9 cellular contexts compared by ENCODE assay signal in the genomic region with DNA sequence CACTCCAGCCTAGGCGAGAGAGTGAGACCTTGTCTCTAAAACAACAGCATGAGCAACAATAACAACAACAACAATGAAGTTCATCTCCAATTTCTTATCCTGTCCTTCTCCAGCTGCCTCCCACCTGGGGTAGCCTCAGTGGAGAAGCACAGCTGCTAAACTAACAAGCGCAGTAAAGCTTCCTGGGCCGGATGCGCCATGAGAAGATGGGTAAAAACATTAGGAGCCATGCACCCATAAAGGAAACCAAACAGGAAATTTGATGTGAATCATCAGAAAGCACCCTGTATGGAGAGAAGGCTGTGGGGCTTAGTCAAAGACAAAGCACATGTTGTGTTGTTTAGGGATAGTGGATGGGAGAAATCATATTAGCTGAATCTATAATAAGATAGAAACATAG.
A peak's percentile ranks its signal among the peaks of the same experiment; 100 is the strongest.
DNase-seq lines count a peak whose midpoint lies in the region; ATAC-seq and TF ChIP-seq lines count a peak whose summit lies in the region.
"Had no signal": no experiment of that assay in that cellular context is flagged by ENCODE, and none has a peak within 500 bp of the region (broad histone marks: within the 10 kb centered on the region; RNA-seq: fewer than 3 reads in every experiment).

No MANE protein-coding gene starts in this region.

- H2AFZ ChIP-seq in trophoblast cell (ENCODE audit: insufficient read depth, low read length, poor library complexity): no peak overlapping the region

- no peak for TF ChIP-seq POLR2A in GM18505 (IDR thresholded peaks at IDR 0.05; ENCODE audit: borderline replicate concordance, extremely low read depth, insufficient read depth, insufficient read length)

- no peak for TF ChIP-seq CTCF in glutamatergic neuron (IDR thresholded peaks at IDR 0.05; ENCODE audit: partially characterized antibody, unreplicated experiment)
- no peak for TF ChIP-seq CTCF in mesothelial cell of epicardium (IDR thresholded peaks at IDR 0.05; ENCODE audit: unreplicated experiment)

- no peak overlapping the region for H4K12ac ChIP-seq in trophoblast cell (ENCODE audit: low read depth, low read length)

- H3K79me2 ChIP-seq in trophoblast cell (ENCODE audit: control insufficient read depth, insufficient read depth, low read length, poor library complexity): no peaks in the 10 kb centered on the region

- H3K9ac ChIP-seq in trophoblast cell (ENCODE audit: low read length): no peak overlapping the region

- no peak overlapping the region for H3K4ac ChIP-seq in trophoblast cell (ENCODE audit: low read depth, low read length)

- no peak overlapping the region for H4K91ac ChIP-seq in trophoblast cell (ENCODE audit: low read depth, low read length)

- no peak overlapping the region for H3K4me2 ChIP-seq in trophoblast cell (ENCODE audit: low read length)

- H3K36me3 Mint-ChIP-seq in glutamatergic neuron (ENCODE audit: unreplicated experiment) (peaks cover 3% of the 10 kb centered on the region), mesothelial cell of epicardium (peaks cover 2% of the 10 kb centered on the region)

- DNase-seq in activated CD4-positive, alpha-beta T cell treated with anti-CD3 and anti-CD28 coated beads, Interleukin-2, amount 50 U/mL, for 1 hour: peak; percentile 52
- no peak for DNase-seq in glutamatergic neuron
- no peak for DNase-seq in NCI-H526 treated with DMSO at 0.1 percent for 48 hours (lab: John Stamatoyannopoulos, UW)
- DNase-seq in mesothelial cell of epicardium (ENCODE audit: low spot score in 2 of 2, unreplicated experiment in 2 of 2): no peak
- no peak for DNase-seq in trophoblast cell

- peak; percentile 42 for ATAC-seq in GM18508 (IDR thresholded peaks at IDR 0.05; ENCODE audit: insufficient read depth, unreplicated experiment)
- ATAC-seq in HG02981 (IDR thresholded peaks at IDR 0.05; ENCODE audit: unreplicated experiment): peak; percentile 48
- ATAC-seq in GM18505 (IDR thresholded peaks at IDR 0.05; ENCODE audit: unreplicated experiment): no peak

- H3K36me3 ChIP-seq in trophoblast cell (ENCODE audit: control insufficient read depth in 1 of 2, insufficient read depth in 2 of 2, low read length in 2 of 2): no peaks in the 10 kb centered on the region
- H3K36me3 ChIP-seq: SJSA1 had no signal

- H3K9me3 Mint-ChIP-seq in glutamatergic neuron (ENCODE audit: unreplicated experiment) (no peaks in the 10 kb centered on the region), mesothelial cell of epicardium (peaks cover 8% of the 10 kb centered on the region)

- no peak overlapping the region for H3K23ac ChIP-seq in trophoblast cell (ENCODE audit: low read length)

- no peak overlapping the region for H2BK120ac ChIP-seq in trophoblast cell (ENCODE audit: insufficient read depth, low read length, poor library complexity)

- H4K8ac ChIP-seq in trophoblast cell (ENCODE audit: low read depth, low read length): no peak overlapping the region

- no peak overlapping the region for H3K18ac ChIP-seq in trophoblast cell (ENCODE audit: low read length)

- H3K27ac Mint-ChIP-seq in glutamatergic neuron (ENCODE audit: unreplicated experiment) (peak overlapping the region; percentile 24), mesothelial cell of epicardium (no peak overlapping the region)

- no peaks in the 10 kb centered on the region for H3K9me3 ChIP-seq in trophoblast cell (ENCODE audit: insufficient read depth, low read depth, low read length)
- H3K9me3 ChIP-seq: SJSA1 had no signal

- peaks cover 5% of the 10 kb centered on the region for H3K79me1 ChIP-seq in trophoblast cell (ENCODE audit: low read length)

- H3K27me3 Mint-ChIP-seq in glutamatergic neuron (ENCODE audit: unreplicated experiment) (peaks cover 4% of the 10 kb centered on the region), mesothelial cell of epicardium (ENCODE audit: low read depth) (no peaks in the 10 kb centered on the region)

- H3K4me3 Mint-ChIP-seq in glutamatergic neuron (ENCODE audit: unreplicated experiment) (no peak overlapping the region), mesothelial cell of epicardium (no peak overlapping the region)

- peaks cover 28% of the 10 kb centered on the region for H3K4me1 Mint-ChIP-seq in glutamatergic neuron (ENCODE audit: low read depth, unreplicated experiment)
- peaks cover 17% of the 10 kb centered on the region for H3K4me1 Mint-ChIP-seq in mesothelial cell of epicardium

- H3K14ac ChIP-seq in trophoblast cell (ENCODE audit: low read length): no peak overlapping the region

- H3K4me1 ChIP-seq in trophoblast cell (ENCODE audit: control insufficient read depth in 1 of 2, insufficient read depth in 2 of 2, low read length in 2 of 2): no peaks in the 10 kb centered on the region

- H3K27me3 ChIP-seq in trophoblast cell (ENCODE audit: insufficient read depth, low read length): no peaks in the 10 kb centered on the region
- H3K27me3 ChIP-seq: SJSA1 had no signal

- H3K4me3 ChIP-seq in trophoblast cell (ENCODE audit: low read depth, low read length): no peak overlapping the region
- H3K4me3 ChIP-seq: SJSA1 had no signal

- H2BK5ac ChIP-seq in trophoblast cell (ENCODE audit: low read depth, low read length, poor library complexity): no peak overlapping the region

- H3K27ac ChIP-seq in trophoblast cell (ENCODE audit: low read depth, low read length): no peak overlapping the region
- H3K27ac ChIP-seq: SJSA1 had no signal

- no peak overlapping the region for H2BK12ac ChIP-seq in trophoblast cell (ENCODE audit: low read length)

- no peak overlapping the region for H2AK5ac ChIP-seq in trophoblast cell (ENCODE audit: low read length)

- no CpG with 5 or more reads among the region's 4 CpGs for WGBS in trophoblast cell (ENCODE audit: extremely low coverage, insufficient coverage, insufficient read length)
